ENCODE assay signal across 7 cellular contexts in the genomic region with DNA sequence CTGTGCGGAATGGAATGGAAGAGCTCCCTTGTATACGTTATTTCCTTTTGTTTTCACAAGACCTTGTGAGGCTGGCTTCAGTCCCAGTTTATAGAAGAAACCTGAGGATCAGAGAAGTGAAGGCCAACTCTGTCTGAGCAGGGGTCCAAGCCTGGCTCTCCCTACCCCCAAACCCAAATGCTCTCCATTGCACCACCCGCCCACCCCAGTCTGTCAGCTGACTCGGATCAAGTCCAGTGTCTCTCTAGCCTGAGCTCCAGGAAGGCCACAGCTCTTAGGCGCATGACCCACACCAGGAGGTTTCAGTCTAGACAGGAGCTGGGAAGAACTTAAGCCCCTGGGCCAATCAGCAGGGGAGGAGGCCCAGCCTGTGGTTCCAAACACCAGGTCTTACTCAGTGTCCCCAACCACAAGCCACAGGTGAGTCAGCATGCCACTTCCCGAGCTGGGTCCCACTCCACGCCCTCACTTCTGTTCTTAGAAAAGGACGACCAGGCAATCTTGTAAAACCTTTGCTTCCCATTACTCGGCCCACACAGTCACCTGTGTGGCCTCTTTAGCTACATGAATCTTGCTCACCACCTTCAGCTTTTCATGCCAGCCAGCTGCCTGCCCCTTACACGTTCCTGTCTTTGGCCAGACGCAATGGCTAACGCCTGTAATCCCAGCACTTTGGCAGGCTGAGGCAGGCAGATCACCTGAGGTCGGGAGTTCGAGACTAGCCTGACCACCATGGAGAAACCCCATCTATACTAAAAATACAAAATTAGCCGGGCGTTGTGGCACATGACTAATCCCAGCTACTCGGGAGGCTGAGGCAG. TPM values are rescaled to one million over a fixed set of nuclear protein-coding genes. Genes with fewer than 3 reads are reported as not detected.
A peak's percentile ranks its signal among the peaks of the same experiment; 100 is the strongest.
DNase-seq lines count a peak whose midpoint lies in the region; ATAC-seq and TF ChIP-seq lines count a peak whose summit lies in the region.

No MANE protein-coding gene starts in this region.

- peak; percentile 58 to 76 (median 68) for DNase-seq in activated CD4-positive, CD25-positive, alpha-beta regulatory T cell (lab: John Stamatoyannopoulos, UW)
- DNase-seq in cardiac fibroblast (ENCODE audit: low read depth in 2 of 2) (peak; percentile 72 to 85), natural killer cell (peak; percentile 70), cerebellum (ENCODE audit: low spot score) (no peak)

- peak overlapping the region; percentile 76 for H3K4me3 Mint-ChIP-seq in natural killer cell

- no peak overlapping the region for H3K4me3 ChIP-seq in cardiac fibroblast (replicated peaks in 1 of 2; ENCODE audit: low read depth in 2 of 2, low read length in 2 of 2)

- intact Hi-C loops in natural killer cell (cut with micrococcal nuclease) = no loop called here

- H3K9me3 Mint-ChIP-seq in natural killer cell = no peaks in the 10 kb centered on the region

- peak overlapping the region; percentile 91 to 99 for H3K27ac Mint-ChIP-seq in natural killer cell

- H3K4me1 Mint-ChIP-seq in natural killer cell = peaks cover 74 to 80% of the 10 kb centered on the region in 2 donors

- TF ChIP-seq CTCF in cardiac fibroblast (IDR thresholded peaks at IDR 0.05; ENCODE audit: low read depth, low read length) = no peak
- no peak for TF ChIP-seq CTCF in natural killer cell (IDR thresholded peaks at IDR 0.05)

- no peaks in the 10 kb centered on the region for H3K27me3 Mint-ChIP-seq in natural killer cell (ENCODE audit: low read depth in 2 of 2)

- H3K27ac ChIP-seq in temporal lobe (ENCODE audit: low read depth, low read length) = peak overlapping the region; percentile 56

- no peaks in the 10 kb centered on the region for H3K36me3 Mint-ChIP-seq in natural killer cell

- ATAC-seq in GM19438 (IDR thresholded peaks at IDR 0.05; ENCODE audit: low read depth, unreplicated experiment) (peak; percentile 44), HG03575 (IDR thresholded peaks at IDR 0.05; ENCODE audit: extremely low read depth, insufficient number of reproducible peaks, low FRiP score, unreplicated experiment) (peak; percentile 51), natural killer cell (peak; percentile 65 to 75 (median 75))

RNA-seq across cellular contexts. Expression of a gene that starts 27.8 kb away (rescaled TPM):
- total RNA-seq in natural killer cell = 10 to 100 TPM; 18.8 to 25.8 (median 25.1) TPM
- 24.1 TPM for total RNA-seq in temporal lobe
- 26.6 TPM for total RNA-seq in cerebellum

RNA-seq across cellular contexts. Expression of a gene that starts 30.2 kb away (rescaled TPM):
- total RNA-seq in natural killer cell = 10 to 100 TPM; 48.0 to 69.7 (median 54.6) TPM
- total RNA-seq in temporal lobe = 27.8 TPM
- 45.0 TPM for total RNA-seq in cerebellum

RNA-seq across cellular contexts. Expression of a gene that starts 44.1 kb away (rescaled TPM):
- 1 to 10 TPM; 4.4 to 8.5 (median 7.8) TPM for total RNA-seq in natural killer cell
- total RNA-seq in temporal lobe = 3.2 TPM
- 7.6 TPM for total RNA-seq in cerebellum

RNA-seq across cellular contexts. Expression of a gene that starts 57.1 kb away (rescaled TPM):
- total RNA-seq in natural killer cell (1 to 10 TPM in 1 of 3 donors, under 1 TPM in 2; 0.61 to 1.6 (median 0.82) TPM), temporal lobe (0.25 TPM), cerebellum (not detected)
